ENCODE assay signal across 1 cellular context in the genomic region with DNA sequence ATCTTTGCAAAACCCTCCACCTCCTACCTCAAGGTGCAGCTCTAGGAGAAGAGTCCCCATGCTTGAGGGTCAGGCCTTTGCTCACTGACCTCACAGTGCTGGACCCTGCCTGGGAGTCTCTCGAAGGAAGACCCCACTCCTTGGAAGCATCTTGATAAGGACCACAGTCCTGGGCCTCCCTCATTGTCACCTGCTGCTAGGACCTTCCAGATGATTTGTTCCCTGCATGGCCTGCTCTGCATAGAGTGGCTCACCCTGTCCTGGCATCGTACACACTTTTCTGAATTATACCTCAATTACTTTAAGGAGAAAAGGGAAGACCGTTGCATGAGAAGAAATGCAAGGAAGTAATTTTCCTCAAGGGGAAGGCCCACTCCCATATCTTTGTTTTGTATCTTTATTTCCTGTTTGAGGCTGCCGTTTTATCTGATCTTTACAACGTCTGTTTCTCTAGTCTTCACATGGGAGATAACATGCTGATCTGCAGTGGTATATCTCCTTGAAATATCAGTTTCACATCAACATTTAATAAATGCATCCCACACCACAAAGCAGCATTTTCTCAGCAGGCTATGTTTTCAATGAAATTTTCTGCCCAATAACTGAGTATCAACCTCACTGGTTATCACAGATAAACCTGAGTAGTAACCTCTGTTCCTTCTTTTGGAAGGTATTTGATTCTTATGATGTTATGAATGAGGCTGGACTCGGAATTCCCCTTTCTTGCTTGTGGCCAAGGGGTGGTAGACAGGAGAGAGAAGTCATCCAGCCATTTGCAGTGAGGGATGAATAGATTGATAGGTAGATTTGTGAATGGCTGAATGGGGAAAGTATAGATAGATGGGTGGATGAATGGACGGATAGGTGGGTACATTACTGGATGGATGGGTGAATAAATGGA.
TF ChIP-seq lines count a peak whose summit lies in the region.

No MANE protein-coding gene starts in this region.

TF ChIP-seq in H1, 55 proteins besides CTCF, POLR2A, EP300 and RAD21:
- no peak for TF ChIP-seq KDM1A (IDR thresholded peaks at IDR 0.05; ENCODE audit: borderline replicate concordance, low read length)
- TF ChIP-seq KDM5A (IDR thresholded peaks at IDR 0.05; ENCODE audit: low read length), result no peak
- TF ChIP-seq CBX8 (IDR thresholded peaks at IDR 0.05; ENCODE audit: borderline replicate concordance, low read depth, low read length), result no peak
- TF ChIP-seq KDM4A (IDR thresholded peaks at IDR 0.05; ENCODE audit: low read depth, low read length, severe bottlenecking), result no peak
- no peak for TF ChIP-seq HDAC6 (IDR thresholded peaks at IDR 0.05; ENCODE audit: low read depth, low read length)
- no peak for TF ChIP-seq CBX5 (IDR thresholded peaks at IDR 0.05; ENCODE audit: low read depth, low read length)
- TF ChIP-seq SIRT6 (IDR thresholded peaks at IDR 0.05; ENCODE audit: low read length), result no peak
